1 cellular context compared by ENCODE assay signal in genomic region chr1:115113781-115114180, GRCh38.
TF ChIP-seq lines count a peak whose summit lies in the region.

No MANE protein-coding gene starts in this region.

TF ChIP-seq in HEK293, 187 proteins besides CTCF, POLR2A, EP300 and RAD21 (continued from another document):
- TF ChIP-seq ATF2 (tag by site-specific recombination; IDR thresholded peaks at IDR 0.05; ENCODE audit: low read depth) = no peak
- 0 out of 2 replicates have a peak, but pooled peaks have one; percentile 31 for TF ChIP-seq EGR2 (tag by site-specific recombination; IDR thresholded peaks at IDR 0.05; ENCODE audit: low read depth)
- no peak for TF ChIP-seq ZNF223 (tag by site-specific recombination; IDR thresholded peaks at IDR 0.05)
